Comparison of ENCODE assay signal across 19 cellular contexts in genomic region chr1:6086762-6087401, GRCh38. TPM values are rescaled to one million over a fixed set of nuclear protein-coding genes. Genes with fewer than 3 reads are reported as not detected.
DNase-seq lines count a peak whose midpoint lies in the region; ATAC-seq, FAIRE-seq and TF ChIP-seq lines count a peak whose summit lies in the region.
"Had no signal": no experiment of that assay in that cellular context is flagged by ENCODE, and none has a peak within 500 bp of the region (broad histone marks: within the 10 kb centered on the region; RNA-seq: fewer than 3 reads in every experiment).

No MANE protein-coding gene starts in this region.

- H3K9me3 ChIP-seq in BLaER1 (no peaks in the 10 kb centered on the region), GM12878 (replicated peaks; ENCODE audit: control insufficient read depth, insufficient read depth, low read length) (no peaks in the 10 kb centered on the region)
- H3K9me3 ChIP-seq: BE2C had no signal

- in situ Hi-C loops in GM12878 (cut with MboI), result no loop called here

- SMC1A ChIA-PET in GM12878 (lab: Charles Lee; ENCODE audit: uncharacterized antibody, unreplicated experiment), result no interaction called here

- H3K36me3 ChIP-seq in BLaER1, result peaks cover 73% of the 10 kb centered on the region
- peaks cover 4 to 7% of the 10 kb centered on the region in 2 experiments; a peak in 3 of 4 replicates for H3K36me3 ChIP-seq in GM12878 (ENCODE audit: control insufficient read depth in 2 of 2, insufficient read depth in 2 of 2, low read length in 1 of 2)
- H3K36me3 ChIP-seq: BE2C had no signal

- peaks cover 41% of the 10 kb centered on the region for H3K36me3 Mint-ChIP-seq in activated CD4-positive, alpha-beta T cell treated with anti-CD3 and anti-CD28 coated beads, Interleukin-2, amount 10 ng/mL, durations not matched to agents 7 days and 5 days (ENCODE audit: low read depth)

- POLR2A ChIA-PET in activated CD4-positive, alpha-beta T cell treated with anti-CD3 and anti-CD28 coated beads, Interleukin-2, amount 10 ng/mL, durations not matched to agents 7 days and 5 days (lab: Charles Lee), result no interaction called here
- POLR2A ChIA-PET in GM12878 (lab: Charles Lee), result no interaction called here

- H3K27me3 Mint-ChIP-seq in activated CD4-positive, alpha-beta T cell treated with anti-CD3 and anti-CD28 coated beads, Interleukin-2, amount 10 ng/mL, durations not matched to agents 7 days and 5 days, result no peaks in the 10 kb centered on the region
- H3K27me3 Mint-ChIP-seq: CD4-positive, alpha-beta memory T cell had no signal

- no peak overlapping the region for H2AFZ ChIP-seq in GM12878 (ENCODE audit: control insufficient read depth, low read depth, low read length)
- H2AFZ ChIP-seq: GM23338 had no signal

- no peak for ATAC-seq in GM12878
- ATAC-seq: GM23338 had no signal

- H4K20me1 ChIP-seq in BLaER1, result peaks cover 55% of the 10 kb centered on the region
- no peaks in the 10 kb centered on the region for H4K20me1 ChIP-seq in GM12878 (ENCODE audit: control insufficient read depth, insufficient read depth)

- peak overlapping the region; percentile 20 for H3K27ac Mint-ChIP-seq in activated CD4-positive, alpha-beta T cell treated with anti-CD3 and anti-CD28 coated beads, Interleukin-2, amount 10 ng/mL, durations not matched to agents 7 days and 5 days
- H3K27ac Mint-ChIP-seq: GM23338 had no signal

- H3K4me2 ChIP-seq in BLaER1 (peak overlapping the region; percentile 32; the same call in 1 of the 2 replicates), GM12878 (ENCODE audit: control insufficient read depth, insufficient read depth) (no peak overlapping the region)
- H3K4me2 ChIP-seq: GM23338 had no signal

- DNase-seq in activated CD4-positive, alpha-beta T cell treated with anti-CD3 and anti-CD28 coated beads, Interleukin-2, amount 10 ng/mL, durations not matched to agents 7 days and 5 days, result no peak
- DNase-seq in activated CD4-positive, alpha-beta T cell treated with anti-CD3 and anti-CD28 coated beads, Interleukin-2, amount 50 U/mL, for 1 hour, result no peak
- DNase-seq in GM12878 (ENCODE audit: low read depth, low spot score) (no peak), left kidney (ENCODE audit: low read depth, low spot score) (peak; percentile 25), SHP77 treated with DMSO at 0.1 percent for 48 hours (lab: John Stamatoyannopoulos, UW) (no peak), UCSD-AML1 (lab: John Stamatoyannopoulos, UW; ENCODE audit: unreplicated experiment) (no peak), foreskin fibroblast (no peak)
- DNase-seq: 8988T; BE2C; CD4-positive, alpha-beta memory T cell; KG1; NCI-H1436; NCI-H2029 treated with DMSO at 0.1 percent for 48 hours; NCI-H2171 treated with DMSO at 0.1 percent for 48 hours; NCI-H446 treated with DMSO at 0.1 percent for 48 hours; OCI-M1; RPMI8226 had no signal

- no peak for TF ChIP-seq EP300 in GM12878 (IDR thresholded peaks at IDR 0.05; ENCODE audit: borderline replicate concordance in 1 of 2, control insufficient read depth in 1 of 2, low read depth in 2 of 2, low read length in 2 of 2)

- TF ChIP-seq CTCF in GM12878 (IDR thresholded peaks at IDR 0.05 in 2 of 3, conservative IDR thresholded peaks at IDR 0.05 in 1 of 3; ENCODE audit: control insufficient read depth in 2 of 3, extremely low read depth in 1 of 3, insufficient read depth in 1 of 3, low read depth in 3 of 3, low read length in 3 of 3) (no peak), foreskin fibroblast (IDR thresholded peaks at IDR 0.05; ENCODE audit: low read depth, low read length) (no peak)

- H3K9ac ChIP-seq in BLaER1 (no peak overlapping the region), GM12878 (ENCODE audit: control insufficient read depth, insufficient read depth, low read length) (no peak overlapping the region)

- no TSS peak for BruUV-seq in GM12878 (replicated peaks; lab: Mats Ljungman, UMichigan)

- CTCF ChIA-PET in activated CD4-positive, alpha-beta T cell treated with anti-CD3 and anti-CD28 coated beads, Interleukin-2, amount 10 ng/mL, durations not matched to agents 7 days and 5 days (lab: Charles Lee), result no interaction called here
- CTCF ChIA-PET in GM12878 (lab: Yijun Ruan, JAX), result no interaction called here

- H3K4me3 ChIP-seq in BLaER1 (no peak overlapping the region), GM12878 (no peak overlapping the region), foreskin fibroblast (ENCODE audit: low read depth in 1 of 2, low read length in 2 of 2) (no peak overlapping the region)
- H3K4me3 ChIP-seq: GM23338 had no signal

- peaks cover 23% of the 10 kb centered on the region for H3K4me1 ChIP-seq in BLaER1
- H3K4me1 ChIP-seq in GM12878 (ENCODE audit: control insufficient read depth, insufficient read depth, low read length), result no peaks in the 10 kb centered on the region
- H3K4me1 ChIP-seq: BE2C had no signal

- no peak overlapping the region for H3K27ac ChIP-seq in BLaER1
- H3K27ac ChIP-seq in GM12878 (ENCODE audit: control insufficient read depth, insufficient read depth), result no peak overlapping the region

- 0 out of 2 replicates have a peak, but pooled peaks have one; percentile 2 for TF ChIP-seq POLR2A in GM12878 (IDR thresholded peaks at IDR 0.05; ENCODE audit: low read depth, low read length)

- H3K79me2 ChIP-seq in GM12878 (ENCODE audit: control insufficient read depth, insufficient read depth, low read length), result no peaks in the 10 kb centered on the region

- RAD21 ChIA-PET in GM12878 (lab: Charles Lee; ENCODE audit: unreplicated experiment), result no interaction called here

- no peak for TF ChIP-seq RAD21 in GM12878 (IDR thresholded peaks at IDR 0.05; ENCODE audit: insufficient read depth, low read depth, low read length)

- no peaks in the 10 kb centered on the region for H3K9me3 Mint-ChIP-seq in activated CD4-positive, alpha-beta T cell treated with anti-CD3 and anti-CD28 coated beads, Interleukin-2, amount 10 ng/mL, durations not matched to agents 7 days and 5 days
- H3K9me3 Mint-ChIP-seq: CD4-positive, alpha-beta memory T cell; GM23338 had no signal

- H3K27me3 ChIP-seq in BLaER1 (no peaks in the 10 kb centered on the region), GM12878 (replicated peaks in 1 of 2; ENCODE audit: control insufficient read depth in 2 of 2, insufficient read depth in 2 of 2, low read length in 1 of 2) (no peaks in the 10 kb centered on the region)
- H3K27me3 ChIP-seq: BE2C had no signal

- intact Hi-C loops in GM12878 (cut with micrococcal nuclease; ENCODE audit: unreplicated experiment), result no loop called here

- no peak for FAIRE-seq in GM12878 (lab: Jason Lieb, UNC)

- no peak overlapping the region for H3K4me3 Mint-ChIP-seq in activated CD4-positive, alpha-beta T cell treated with anti-CD3 and anti-CD28 coated beads, Interleukin-2, amount 10 ng/mL, durations not matched to agents 7 days and 5 days
- H3K4me3 Mint-ChIP-seq: CD4-positive, alpha-beta memory T cell; GM23338 had no signal

- no peaks in the 10 kb centered on the region for H3K4me1 Mint-ChIP-seq in activated CD4-positive, alpha-beta T cell treated with anti-CD3 and anti-CD28 coated beads, Interleukin-2, amount 10 ng/mL, durations not matched to agents 7 days and 5 days
- H3K4me1 Mint-ChIP-seq: CD4-positive, alpha-beta memory T cell had no signal

- WGBS in GM12878 (ENCODE audit: insufficient coverage, insufficient replicate concordance, low lambda C conversion rate, missing lambda C conversion rate), result 95% methylated on average over 15 of the region's 17 CpGs

TF ChIP-seq in GM12878, 131 proteins besides CTCF, POLR2A, EP300 and RAD21 (continues in another document):
- TF ChIP-seq HDAC2 (IDR thresholded peaks at IDR 0.05) (no peak), NR2C2 (IDR thresholded peaks at IDR 0.05; ENCODE audit: borderline replicate concordance, control insufficient read depth, insufficient read length, low read depth) (no peak)

RNA-seq across cellular contexts. Expression of gene KCNAB2, which starts 41.2 kb away (rescaled TPM):
- total RNA-seq in activated CD4-positive, alpha-beta T cell treated with anti-CD3 and anti-CD28 coated beads, Interleukin-2, amount 10 ng/mL, durations not matched to agents 7 days and 5 days, result 100 to 1,000 TPM; 258 to 294 TPM
- total RNA-seq in GM12878 (2013; cell fraction: nucleolus; rRNA removed), result 140 and 169 TPM in 2 replicates
- total RNA-seq in GM12878 (2014; rRNA removed) (46.6 and 55.6 TPM in 2 replicates), GM12878 (2014; rRNA removed; fragmentation: Illumina TruSeq; extraction: Trizol) (34.8 and 36.9 TPM in 2 replicates), GM12878 (2021) (118 and 123 TPM in 2 replicates)
- polyA plus RNA-seq in GM12878 (2011; ENCODE audit: low read depth), result 19.6 TPM
- polyA plus RNA-seq in GM12878 (2011; rRNA removed) (59.0 and 117 TPM in 2 replicates), GM12878 (2014; fragmentation: Illumina TruSeq; extraction: Trizol) (23.7 and 57.4 TPM in 2 replicates), GM12878 (2014; fragmentation: Nextera tagmentation; extraction: Ambion mirVana) (1 to 10 TPM; 2.9 to 4.7 TPM), GM12878 (2014; rRNA removed) (98.9 and 115 TPM in 2 replicates), GM12878 (2016; fragmentation: Nextera tagmentation; extraction: Ambion mirVana) (10 to 100 TPM; 67.5 to 73.2 TPM)
- polyA plus RNA-seq in GM12878 (2011; cell fraction: cytosol; rRNA removed), result 99.8 and 112 TPM in 2 replicates
- polyA plus RNA-seq in GM12878 (2011; cell fraction: nucleus; rRNA removed), result 639 and 737 TPM in 2 replicates
- 60.1 and 83.6 TPM in 2 replicates for polyA plus RNA-seq in GM12878 (2012)
- 64.4 and 91.4 TPM in 2 replicates for polyA minus RNA-seq in GM12878 (2011; rRNA and poly(A)+ RNA removed)
- 39.9 and 41.6 TPM in 2 replicates for polyA minus RNA-seq in GM12878 (2011; cell fraction: cytosol; rRNA and poly(A)+ RNA removed)
- polyA minus RNA-seq in GM12878 (2011; cell fraction: nucleus; rRNA and poly(A)+ RNA removed), result 90.3 and 105 TPM in 2 replicates
